ENCODE assay signal across 9 cellular contexts in the genomic region with DNA sequence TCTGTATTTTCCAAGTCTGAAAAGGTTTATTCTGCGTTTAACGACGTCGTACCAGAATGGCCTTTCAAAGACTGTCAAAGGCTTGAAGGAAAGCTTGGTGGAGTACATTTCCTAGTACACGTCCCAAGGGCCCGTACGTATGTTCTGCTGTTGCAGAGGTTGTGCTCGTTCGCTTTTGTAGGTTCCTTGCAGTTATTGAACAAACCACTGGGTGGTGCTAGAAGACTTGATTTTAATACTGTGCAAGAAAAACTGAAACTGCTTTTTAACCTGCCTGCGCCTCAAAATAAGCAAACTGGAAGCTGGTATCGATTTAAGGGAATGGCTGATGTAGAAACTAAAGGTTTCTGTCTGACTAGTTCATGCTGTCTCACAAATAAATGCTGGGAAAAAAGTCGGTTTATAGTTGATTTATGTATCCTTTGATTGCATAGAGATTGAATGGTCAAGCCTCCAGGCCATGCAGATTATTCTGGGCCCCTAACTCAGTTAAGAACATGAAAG. TPM values are rescaled to one million over a fixed set of nuclear protein-coding genes. Genes with fewer than 3 reads are reported as not detected.
A peak's percentile ranks its signal among the peaks of the same experiment; 100 is the strongest.
DNase-seq lines count a peak whose midpoint lies in the region; ATAC-seq, FAIRE-seq and TF ChIP-seq lines count a peak whose summit lies in the region.
"Had no signal": no experiment of that assay in that cellular context is flagged by ENCODE, and none has a peak within 500 bp of the region (broad histone marks: within the 10 kb centered on the region; RNA-seq: fewer than 3 reads in every experiment).

No MANE protein-coding gene starts in this region.

- peaks cover 7% of the 10 kb centered on the region; the same call in 2 of the 3 replicates for H3K36me3 Mint-ChIP-seq in GM23338 (ENCODE audit: low read depth)
- peaks cover 3% of the 10 kb centered on the region for H3K36me3 Mint-ChIP-seq in astrocyte (ENCODE audit: low read depth, unreplicated experiment)

- H3K9me2 ChIP-seq in GM23338 (ENCODE audit: insufficient read depth), result no peaks in the 10 kb centered on the region

- H3K4me1 ChIP-seq in GM23338 (ENCODE audit: insufficient read depth), result peaks cover 17% of the 10 kb centered on the region
- peaks cover 15% of the 10 kb centered on the region for H3K4me1 ChIP-seq in astrocyte (ENCODE audit: insufficient read depth, low read length)
- H3K4me1 ChIP-seq in right atrium auricular region, result peaks cover 0 to 42% of the 10 kb centered on the region in 2 donors

- peaks cover 33% of the 10 kb centered on the region for H3K4me1 Mint-ChIP-seq in GM23338
- peaks cover 19% of the 10 kb centered on the region for H3K4me1 Mint-ChIP-seq in astrocyte (ENCODE audit: low read depth, unreplicated experiment)

- H3K27ac Mint-ChIP-seq in GM23338, result no peak overlapping the region
- H3K27ac Mint-ChIP-seq in astrocyte (ENCODE audit: unreplicated experiment), result no peak overlapping the region

- H3K9ac ChIP-seq in astrocyte (ENCODE audit: low read length), result peak overlapping the region; percentile 40

- FAIRE-seq in astrocyte (lab: Jason Lieb, UNC), result peak; percentile 72
- FAIRE-seq: endometrium had no signal

- H2AFZ ChIP-seq in GM23338, result no peak overlapping the region
- H2AFZ ChIP-seq in astrocyte (ENCODE audit: low read depth, low read length), result no peak overlapping the region

- H3K9me3 ChIP-seq in astrocyte (ENCODE audit: insufficient read depth, low read depth, low read length) (no peaks in the 10 kb centered on the region), right atrium auricular region (no peaks in the 10 kb centered on the region)

- H3K27ac ChIP-seq in GM23338 (ENCODE audit: low read depth), result no peak overlapping the region
- no peak overlapping the region for H3K27ac ChIP-seq in astrocyte (ENCODE audit: low read depth, low read length)
- no peak overlapping the region for H3K27ac ChIP-seq in right atrium auricular region

- ATAC-seq in GM23338 (peak; percentile 88), sciatic nerve (peak; percentile 81), GM19455 (IDR thresholded peaks at IDR 0.05; ENCODE audit: unreplicated experiment) (no peak)

- H3K4me2 ChIP-seq in GM23338, result no peak overlapping the region
- peak overlapping the region; percentile 54 for H3K4me2 ChIP-seq in astrocyte (ENCODE audit: low read length)

- TF ChIP-seq CTCF in GM23338 (conservative IDR thresholded peaks at IDR 0.05; ENCODE audit: low read depth in 2 of 2) (peak; percentile 74 to 84), astrocyte (IDR thresholded peaks at IDR 0.05; ENCODE audit: insufficient read depth, low read depth, low read length) (peak; percentile 88), right atrium auricular region (IDR thresholded peaks at IDR 0.05) (peak; percentile 66 to 87)

- H3K4me3 Mint-ChIP-seq in GM23338, result no peak overlapping the region
- H3K4me3 Mint-ChIP-seq in astrocyte (ENCODE audit: unreplicated experiment), result no peak overlapping the region

- H3K4me3 ChIP-seq in GM23338 (no peak overlapping the region), astrocyte (ENCODE audit: insufficient read depth, low read depth, low read length) (no peak overlapping the region), right atrium auricular region (no peak overlapping the region)

- H3K27me3 Mint-ChIP-seq in GM23338 (ENCODE audit: insufficient read depth, low read depth, poor library complexity), result peaks cover 2% of the 10 kb centered on the region
- no peaks in the 10 kb centered on the region for H3K27me3 Mint-ChIP-seq in astrocyte (ENCODE audit: low read depth, unreplicated experiment)

- no peaks in the 10 kb centered on the region for H3K9me3 Mint-ChIP-seq in GM23338
- no peaks in the 10 kb centered on the region for H3K9me3 Mint-ChIP-seq in astrocyte (ENCODE audit: unreplicated experiment)

- H3K79me2 ChIP-seq in GM23338 (replicated peaks; ENCODE audit: insufficient read depth), result peaks cover 98% of the 10 kb centered on the region
- peaks cover 97% of the 10 kb centered on the region for H3K79me2 ChIP-seq in astrocyte (ENCODE audit: insufficient read depth, low read length)

- intact Hi-C loops in sciatic nerve (cut with DNase I), result loop anchor here (5.0 kb wide), 1 partner anchor 213 kb away; no protein-coding TSS in a partner anchor

- H3K27me3 ChIP-seq in GM23338 (ENCODE audit: insufficient read depth), result no peaks in the 10 kb centered on the region
- no peaks in the 10 kb centered on the region for H3K27me3 ChIP-seq in astrocyte (ENCODE audit: insufficient read depth, low read length)
- no peaks in the 10 kb centered on the region for H3K27me3 ChIP-seq in right atrium auricular region

- peaks cover 2% of the 10 kb centered on the region; the same call in 1 of the 2 replicates for H3K36me3 ChIP-seq in GM23338 (ENCODE audit: insufficient read depth)
- H3K36me3 ChIP-seq in astrocyte (ENCODE audit: insufficient read depth, low read length), result no peaks in the 10 kb centered on the region
- no peaks in the 10 kb centered on the region for H3K36me3 ChIP-seq in right atrium auricular region

- DNase-seq in DMS53 treated with DMSO at 0.1 percent for 48 hours (lab: John Stamatoyannopoulos, UW; ENCODE audit: unreplicated experiment) (peak; percentile 73), GM23338 (ENCODE audit: low spot score) (peak; percentile 90), NCI-H1436 (lab: John Stamatoyannopoulos, UW) (peak; percentile 76), T-helper 1 cell (peak in 4 of 5 donors; percentile 50 to 88 (median 69)), astrocyte (ENCODE audit: low read depth) (peak; percentile 70), right atrium auricular region (ENCODE audit: low spot score) (peak; percentile 81), sciatic nerve (ENCODE audit: low spot score) (no peak)

- H3F3A ChIP-seq in GM23338 (replicated peaks; ENCODE audit: low read depth), result peaks cover 6% of the 10 kb centered on the region; the same call in 1 of the 2 replicates

- H4K20me1 ChIP-seq in GM23338 (replicated peaks; ENCODE audit: insufficient read depth) (peaks cover 68% of the 10 kb centered on the region), astrocyte (ENCODE audit: insufficient read depth, low read length) (peaks cover 92% of the 10 kb centered on the region)

TF ChIP-seq in GM23338, 12 proteins besides CTCF, POLR2A, EP300 and RAD21 (continues in another document):
- TF ChIP-seq, protein P1, sequence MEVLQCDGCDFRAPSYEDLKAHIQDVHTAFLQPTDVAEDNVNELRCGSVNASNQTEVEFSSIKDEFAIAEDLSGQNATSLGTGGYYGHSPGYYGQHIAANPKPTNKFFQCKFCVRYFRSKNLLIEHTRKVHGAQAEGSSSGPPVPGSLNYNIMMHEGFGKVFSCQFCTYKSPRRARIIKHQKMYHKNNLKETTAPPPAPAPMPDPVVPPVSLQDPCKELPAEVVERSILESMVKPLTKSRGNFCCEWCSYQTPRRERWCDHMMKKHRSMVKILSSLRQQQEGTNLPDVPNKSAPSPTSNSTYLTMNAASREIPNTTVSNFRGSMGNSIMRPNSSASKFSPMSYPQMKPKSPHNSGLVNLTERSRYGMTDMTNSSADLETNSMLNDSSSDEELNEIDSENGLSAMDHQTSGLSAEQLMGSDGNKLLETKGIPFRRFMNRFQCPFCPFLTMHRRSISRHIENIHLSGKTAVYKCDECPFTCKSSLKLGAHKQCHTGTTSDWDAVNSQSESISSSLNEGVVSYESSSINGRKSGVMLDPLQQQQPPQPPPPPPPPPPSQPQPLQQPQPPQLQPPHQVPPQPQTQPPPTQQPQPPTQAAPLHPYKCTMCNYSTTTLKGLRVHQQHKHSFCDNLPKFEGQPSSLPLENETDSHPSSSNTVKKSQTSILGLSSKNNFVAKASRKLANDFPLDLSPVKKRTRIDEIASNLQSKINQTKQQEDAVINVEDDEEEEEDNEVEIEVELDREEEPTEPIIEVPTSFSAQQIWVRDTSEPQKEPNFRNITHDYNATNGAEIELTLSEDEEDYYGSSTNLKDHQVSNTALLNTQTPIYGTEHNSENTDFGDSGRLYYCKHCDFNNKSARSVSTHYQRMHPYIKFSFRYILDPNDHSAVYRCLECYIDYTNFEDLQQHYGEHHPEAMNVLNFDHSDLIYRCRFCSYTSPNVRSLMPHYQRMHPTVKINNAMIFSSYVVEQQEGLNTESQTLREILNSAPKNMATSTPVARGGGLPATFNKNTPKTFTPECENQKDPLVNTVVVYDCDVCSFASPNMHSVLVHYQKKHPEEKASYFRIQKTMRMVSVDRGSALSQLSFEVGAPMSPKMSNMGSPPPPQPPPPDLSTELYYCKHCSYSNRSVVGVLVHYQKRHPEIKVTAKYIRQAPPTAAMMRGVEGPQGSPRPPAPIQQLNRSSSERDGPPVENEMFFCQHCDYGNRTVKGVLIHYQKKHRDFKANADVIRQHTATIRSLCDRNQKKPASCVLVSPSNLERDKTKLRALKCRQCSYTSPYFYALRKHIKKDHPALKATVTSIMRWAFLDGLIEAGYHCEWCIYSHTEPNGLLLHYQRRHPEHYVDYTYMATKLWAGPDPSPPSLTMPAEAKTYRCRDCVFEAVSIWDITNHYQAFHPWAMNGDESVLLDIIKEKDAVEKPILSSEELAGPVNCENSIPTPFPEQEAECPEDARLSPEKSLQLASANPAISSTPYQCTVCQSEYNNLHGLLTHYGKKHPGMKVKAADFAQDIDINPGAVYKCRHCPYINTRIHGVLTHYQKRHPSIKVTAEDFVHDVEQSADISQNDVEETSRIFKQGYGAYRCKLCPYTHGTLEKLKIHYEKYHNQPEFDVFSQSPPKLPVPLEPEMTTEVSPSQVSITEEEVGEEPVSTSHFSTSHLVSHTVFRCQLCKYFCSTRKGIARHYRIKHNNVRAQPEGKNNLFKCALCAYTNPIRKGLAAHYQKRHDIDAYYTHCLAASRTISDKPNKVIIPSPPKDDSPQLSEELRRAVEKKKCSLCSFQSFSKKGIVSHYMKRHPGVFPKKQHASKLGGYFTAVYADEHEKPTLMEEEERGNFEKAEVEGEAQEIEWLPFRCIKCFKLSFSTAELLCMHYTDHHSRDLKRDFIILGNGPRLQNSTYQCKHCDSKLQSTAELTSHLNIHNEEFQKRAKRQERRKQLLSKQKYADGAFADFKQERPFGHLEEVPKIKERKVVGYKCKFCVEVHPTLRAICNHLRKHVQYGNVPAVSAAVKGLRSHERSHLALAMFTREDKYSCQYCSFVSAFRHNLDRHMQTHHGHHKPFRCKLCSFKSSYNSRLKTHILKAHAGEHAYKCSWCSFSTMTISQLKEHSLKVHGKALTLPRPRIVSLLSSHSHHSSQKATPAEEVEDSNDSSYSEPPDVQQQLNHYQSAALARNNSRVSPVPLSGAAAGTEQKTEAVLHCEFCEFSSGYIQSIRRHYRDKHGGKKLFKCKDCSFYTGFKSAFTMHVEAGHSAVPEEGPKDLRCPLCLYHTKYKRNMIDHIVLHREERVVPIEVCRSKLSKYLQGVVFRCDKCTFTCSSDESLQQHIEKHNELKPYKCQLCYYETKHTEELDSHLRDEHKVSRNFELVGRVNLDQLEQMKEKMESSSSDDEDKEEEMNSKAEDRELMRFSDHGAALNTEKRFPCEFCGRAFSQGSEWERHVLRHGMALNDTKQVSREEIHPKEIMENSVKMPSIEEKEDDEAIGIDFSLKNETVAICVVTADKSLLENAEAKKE (CRISPR knock-in tag; IDR thresholded peaks at IDR 0.05), result no peak
- TF ChIP-seq NANOG (IDR thresholded peaks at IDR 0.05; ENCODE audit: borderline replicate concordance) (no peak), EZH2phosphoT487 (IDR thresholded peaks at IDR 0.05; ENCODE audit: unreplicated experiment) (no peak)

RNA-seq across cellular contexts. Expression of a gene that starts 54.6 kb away (rescaled TPM):
- total RNA-seq in GM23338 (2014; rRNA removed; shearing (Covaris generic)), result 144 and 158 TPM in 2 replicates
- 186 and 194 TPM in 2 replicates for polyA plus RNA-seq in GM23338 (2016; fragmentation: Nextera tagmentation; extraction: Ambion mirVana)
- total RNA-seq in astrocyte (105 and 107 TPM in 2 replicates), right atrium auricular region (10 to 100 TPM; 44.9 to 52.3 TPM), sciatic nerve (72.2 TPM)
